Comparison of ENCODE assay signal across 8 cellular contexts in genomic region chr4:98928505-98929340, GRCh38. TPM values are rescaled to one million over a fixed set of nuclear protein-coding genes. Genes with fewer than 3 reads are reported as not detected.
DNase-seq lines count a peak whose midpoint lies in the region; ATAC-seq, FAIRE-seq and TF ChIP-seq lines count a peak whose summit lies in the region.

EIF4E (minus strand) TSS chr4:98929133; CDS start chr4:98929112, 21 bp downstream.

- peak; percentile 77 for TF ChIP-seq POLR2A in GM19099 (IDR thresholded peaks at IDR 0.05; ENCODE audit: extremely low read depth, insufficient read length, low read depth)

- peak within 1 kb of the TSS; percentile 94 to 95 for H3K9ac ChIP-seq in kidney (ENCODE audit: low read length in 2 of 2)

- no peaks in the 10 kb centered on the region for H3K9me3 ChIP-seq in kidney (ENCODE audit: control insufficient read depth in 1 of 2, low read length in 2 of 2)

- FAIRE-seq in kidney (lab: Jason Lieb, UNC): peak; percentile 35

- peak within 1 kb of the TSS; percentile 92 to 99 for H3K4me3 ChIP-seq in kidney (ENCODE audit: low read length in 2 of 2)

- peak; percentile 6 for TF ChIP-seq CTCF in kidney (IDR thresholded peaks at IDR 0.05; ENCODE audit: borderline replicate concordance, extremely low read depth, insufficient read depth)

- intact Hi-C loops in kidney (cut with DNase I): no loop called here

- H3K4me1 ChIP-seq in kidney (ENCODE audit: control insufficient read depth in 1 of 2, insufficient read depth in 1 of 2, low read depth in 1 of 2, low read length in 2 of 2): peaks cover 3 to 5% of the 10 kb centered on the region in 2 donors

- peak within 1 kb of the TSS; percentile 97 to 98 for H3K27ac ChIP-seq in kidney (ENCODE audit: low read depth in 2 of 2, low read length in 2 of 2)

- DNase-seq in Ammon's horn (ENCODE audit: low spot score): peak; percentile 97
- peak; percentile 90 for DNase-seq in NCI-H510A (lab: John Stamatoyannopoulos, UW)
- peak; percentile 95 for DNase-seq in activated CD4-positive, alpha-beta T cell treated with anti-CD3 and anti-CD28 coated beads for 1 hour
- DNase-seq in cerebellum (ENCODE audit: low spot score): peak; percentile 92
- peak; percentile 99 for DNase-seq in kidney
- DNase-seq in stimulated activated CD4-positive, alpha-beta T cell treated with anti-CD3 and anti-CD28 coated beads, Interleukin-15, amount 100 ng/mL, for 24 hours: peak; percentile 96

- peak; percentile 72 for ATAC-seq in HG03432 (IDR thresholded peaks at IDR 0.05; ENCODE audit: unreplicated experiment)

- peaks cover 0 to 6% of the 10 kb centered on the region in 2 donors for H3K36me3 ChIP-seq in kidney (ENCODE audit: control insufficient read depth in 1 of 2, insufficient read depth in 2 of 2, low read length in 2 of 2)

RNA-seq across cellular contexts. Expression of gene EIF4E, which starts in this region (rescaled TPM):
- 146 TPM for total RNA-seq in cerebellum
- total RNA-seq in kidney: 63.2 TPM
- 52.3 TPM for polyA plus RNA-seq in kidney (ENCODE audit: insufficient read depth, low read depth, low replicate concordance)

Comparison
In these comparisons a context has a peak if more than half of its experiments do, and no peak if none do; other contexts are left out.
1. Peak in every context shown above with its lines: DNase-seq, ATAC-seq, H3K4me3 ChIP-seq and H3K27ac ChIP-seq.